22 cellular contexts compared by ENCODE assay signal in genomic region chr11:69605737-69606526, GRCh38. TPM values are rescaled to one million over a fixed set of nuclear protein-coding genes. Genes with fewer than 3 reads are reported as not detected.
DNase-seq lines count a peak whose midpoint lies in the region; ATAC-seq, FAIRE-seq and TF ChIP-seq lines count a peak whose summit lies in the region.
"Had no signal": no experiment of that assay in that cellular context is flagged by ENCODE, and none has a peak within 500 bp of the region (broad histone marks: within the 10 kb centered on the region; RNA-seq: fewer than 3 reads in every experiment).

No MANE protein-coding gene starts in this region.

- H3K36me3 Mint-ChIP-seq in neural progenitor cell, result peaks cover 5% of the 10 kb centered on the region
- H3K36me3 Mint-ChIP-seq: CD14-positive monocyte; CD8-positive, alpha-beta T cell had no signal

- H3K79me2 ChIP-seq in H1 (ENCODE audit: control insufficient read depth in 1 of 2, insufficient read depth in 2 of 2, low read length in 2 of 2) (no peaks in the 10 kb centered on the region), neural progenitor cell (ENCODE audit: low read depth) (no peaks in the 10 kb centered on the region)

- no peak overlapping the region; the same call in 1 of the 2 replicates for H4K8ac ChIP-seq in H1 (ENCODE audit: extremely low read depth, insufficient read depth, low read length)

- H2BK5ac ChIP-seq in H1 (ENCODE audit: low read depth, low read length), result no peak overlapping the region

- peaks cover 43% of the 10 kb centered on the region for H3K4me1 Mint-ChIP-seq in neural progenitor cell
- H3K4me1 Mint-ChIP-seq: CD14-positive monocyte had no signal

- H3K56ac ChIP-seq in H1 (replicated peaks; ENCODE audit: insufficient read length, low read depth, low read length), result no peak overlapping the region

- H3K14ac ChIP-seq in H1 (ENCODE audit: insufficient read length), result no peak overlapping the region

- peak overlapping the region; percentile 18; the same call in 1 of the 2 replicates for H2BK12ac ChIP-seq in H1 (ENCODE audit: low read depth, low read length)

- H3K27me3 ChIP-seq in BLaER1 (no peaks in the 10 kb centered on the region), H1 (replicated peaks in 1 of 4; ENCODE audit: control insufficient read depth in 3 of 4, extremely low read depth in 1 of 4, insufficient read depth in 3 of 4, low read length in 3 of 4) (no peaks in the 10 kb centered on the region; a peak in 3 of 7 replicates), neural progenitor cell (no peaks in the 10 kb centered on the region), vagina (no peaks in the 10 kb centered on the region)
- H3K27me3 ChIP-seq: BE2C had no signal

- no peak overlapping the region for H2BK20ac ChIP-seq in H1 (ENCODE audit: low read length)

- no peak for TF ChIP-seq POLR2A in H1 (IDR thresholded peaks at IDR 0.05; ENCODE audit: control extremely low read depth in 1 of 2, low read depth in 2 of 2, low read length in 2 of 2)
- TF ChIP-seq POLR2A in vagina (IDR thresholded peaks at IDR 0.05), result no peak

- no peaks in the 10 kb centered on the region for H3K23me2 ChIP-seq in H1 (ENCODE audit: low read depth, low read length)

- no peak for ATAC-seq in GM19035 (IDR thresholded peaks at IDR 0.05; ENCODE audit: unreplicated experiment)
- ATAC-seq: CD8-positive, alpha-beta T cell had no signal

- H3K27ac Mint-ChIP-seq in neural progenitor cell, result peak overlapping the region; percentile 69
- H3K27ac Mint-ChIP-seq: CD8-positive, alpha-beta T cell; HFFc6; IgD-negative memory B cell had no signal

- no peaks in the 10 kb centered on the region for H3K79me1 ChIP-seq in H1 (ENCODE audit: low read depth, low read length)

- H3K27ac ChIP-seq in BLaER1, result no peak overlapping the region
- H3K27ac ChIP-seq in H1 (ENCODE audit: low read depth, low read length), result no peak overlapping the region
- no peak overlapping the region for H3K27ac ChIP-seq in neural progenitor cell
- H3K27ac ChIP-seq in vagina, result no peak overlapping the region

- TF ChIP-seq EP300 in H1 (IDR thresholded peaks at IDR 0.05; ENCODE audit: borderline replicate concordance in 1 of 2, low read depth in 2 of 2, low read length in 2 of 2), result no peak

- no peak overlapping the region for H4K5ac ChIP-seq in H1 (ENCODE audit: insufficient read length, low read depth, low read length)

- intact Hi-C loops in vagina (cut with DNase I), result no loop called here

- H3K4ac ChIP-seq in H1 (replicated peaks; ENCODE audit: insufficient read length, low read depth, low read length), result no peak overlapping the region

- peaks cover 24% of the 10 kb centered on the region for H3K9me3 Mint-ChIP-seq in neural progenitor cell

- H4K20me1 ChIP-seq in BLaER1, result no peaks in the 10 kb centered on the region
- no peaks in the 10 kb centered on the region for H4K20me1 ChIP-seq in H1 (replicated peaks in 1 of 2; ENCODE audit: control insufficient read depth in 1 of 2, insufficient read depth in 2 of 2, low read length in 2 of 2)
- no peaks in the 10 kb centered on the region for H4K20me1 ChIP-seq in neural progenitor cell (ENCODE audit: low read depth)

- H3K4me1 ChIP-seq in BLaER1 (peaks cover 14% of the 10 kb centered on the region), H1 (replicated peaks in 1 of 4; ENCODE audit: control insufficient read depth in 3 of 4, insufficient read depth in 4 of 4, low read length in 3 of 4) (peaks cover 6 to 15% (median 8%) of the 10 kb centered on the region in 4 experiments), neural progenitor cell (peaks cover 17% of the 10 kb centered on the region), vagina (no peaks in the 10 kb centered on the region)
- H3K4me1 ChIP-seq: BE2C had no signal

- H4K91ac ChIP-seq in H1 (replicated peaks; ENCODE audit: insufficient read length, low read length), result no peak overlapping the region

- no peak overlapping the region for H3K9ac ChIP-seq in BLaER1
- no peak overlapping the region for H3K9ac ChIP-seq in H1 (replicated peaks in 1 of 4; ENCODE audit: extremely low read depth in 1 of 4, low read depth in 3 of 4, low read length in 3 of 4)
- H3K9ac ChIP-seq in neural progenitor cell, result no peak overlapping the region

- no peak for TF ChIP-seq RAD21 in H1 (IDR thresholded peaks at IDR 0.05 in 1 of 2, conservative IDR thresholded peaks at IDR 0.05 in 1 of 2; ENCODE audit: low read depth in 2 of 2, low read length in 2 of 2)

- no peak overlapping the region for H2BK15ac ChIP-seq in H1 (ENCODE audit: low read length)

- H2AFZ ChIP-seq in H1 (ENCODE audit: low read length) (0 out of 2 replicates have a peak overlapping the region, but pooled peaks have one; percentile 47), neural progenitor cell (replicated peaks) (no peak overlapping the region)

- H3K4me3 ChIP-seq in BLaER1 (no peak overlapping the region), H1 (ENCODE audit: extremely low read depth in 1 of 4, insufficient read depth in 2 of 4, low read depth in 3 of 4, low read length in 4 of 4) (no peak overlapping the region), neural progenitor cell (no peak overlapping the region), vagina (no peak overlapping the region)

- H3F3A ChIP-seq in neural progenitor cell (ENCODE audit: low read depth), result no peaks in the 10 kb centered on the region

- no peak overlapping the region for H3K4me3 Mint-ChIP-seq in neural progenitor cell
- H3K4me3 Mint-ChIP-seq: CD14-positive monocyte; CD8-positive, alpha-beta T cell; HFFc6 had no signal

- no peak overlapping the region for H2AK5ac ChIP-seq in H1 (ENCODE audit: low read depth, low read length)

- H3K27me3 Mint-ChIP-seq in neural progenitor cell (ENCODE audit: insufficient read depth, low read depth), result peaks cover 7% of the 10 kb centered on the region

- POLR2A ChIA-PET in H1 (lab: Charles Lee; ENCODE audit: partially characterized antibody), result interaction anchor here (1.1 kb wide), 1 partner anchor 31 kb away, joined by 3 read pairs; no protein-coding TSS in a partner anchor

- no peak overlapping the region for H3K18ac ChIP-seq in H1 (ENCODE audit: extremely low read depth, low read length)

- CTCF ChIA-PET in H1 (lab: Charles Lee; ENCODE audit: partially characterized antibody), result no interaction called here

- H2BK120ac ChIP-seq in H1 (replicated peaks; ENCODE audit: low read depth, low read length), result no peak overlapping the region

- no peak for TF ChIP-seq CTCF in H1 (IDR thresholded peaks at IDR 0.05; ENCODE audit: control extremely low read depth in 1 of 3, insufficient read depth in 1 of 3, low read depth in 1 of 3, low read length in 3 of 3)
- no peak for TF ChIP-seq CTCF in neural progenitor cell (IDR thresholded peaks at IDR 0.05)
- TF ChIP-seq CTCF in vagina (IDR thresholded peaks at IDR 0.05), result no peak

- WGBS in H1 (ENCODE audit: extremely low coverage in 1 of 2, insufficient coverage in 1 of 2, insufficient read length in 1 of 2, insufficient replicate concordance in 2 of 2, low coverage in 1 of 2, low lambda C conversion rate in 2 of 2, missing lambda C conversion rate in 1 of 2), 2 experiments, result 92% methylated on average over 18 of the region's 18 CpGs; no CpG with 5 or more reads in 1 of the 2 experiments

- H3K23ac ChIP-seq in H1 (ENCODE audit: insufficient read length), result no peak overlapping the region

- H3K36me3 ChIP-seq in BLaER1 (no peaks in the 10 kb centered on the region), H1 (ENCODE audit: control insufficient read depth in 2 of 4, insufficient read depth in 4 of 4, low read length in 3 of 4) (no peaks in the 10 kb centered on the region; a peak in 1 of 8 replicates), neural progenitor cell (no peaks in the 10 kb centered on the region), vagina (no peaks in the 10 kb centered on the region)
- H3K36me3 ChIP-seq: BE2C had no signal

- no peak for FAIRE-seq in H1 (lab: Jason Lieb, UNC)
- FAIRE-seq: A204.1, D721Med, GM19239 had no signal

- H3K9me3 ChIP-seq in BLaER1, result no peaks in the 10 kb centered on the region
- H3K9me3 ChIP-seq in H1 (ENCODE audit: insufficient read depth in 2 of 2, low read depth in 1 of 2, low read length in 1 of 2), result peaks cover 7 to 8% of the 10 kb centered on the region in 2 experiments; a peak in 3 of 4 replicates
- H3K9me3 ChIP-seq in neural progenitor cell (ENCODE audit: low read depth), result no peaks in the 10 kb centered on the region
- H3K9me3 ChIP-seq in vagina, result no peaks in the 10 kb centered on the region
- H3K9me3 ChIP-seq: BE2C had no signal

- H3K4me2 ChIP-seq in BLaER1 (peak overlapping the region; percentile 17; the same call in 1 of the 2 replicates), H1 (ENCODE audit: insufficient read depth in 1 of 2, low read depth in 2 of 2, low read length in 2 of 2) (no peak overlapping the region), neural progenitor cell (no peak overlapping the region)

- DNase-seq in H1 (ENCODE audit: low read depth in 1 of 2, low spot score in 2 of 2), result peak in 1 of 2 experiments; percentile 32
- no peak for DNase-seq in neural progenitor cell (ENCODE audit: low spot score)
- peak; percentile 80 to 91 for DNase-seq in vagina (ENCODE audit: extremely low spot score in 2 of 2)
- no peak for DNase-seq in NCI-H510A (lab: John Stamatoyannopoulos, UW)
- DNase-seq in stimulated activated CD4-positive, alpha-beta T cell treated with anti-CD3 and anti-CD28 coated beads, Interleukin-4, amount 100 ng/mL, for 1 hour, result no peak
- DNase-seq: BE2C; CD8-positive, alpha-beta T cell; COR-L47; DMS153; DMS79 treated with DMSO at 0.1 percent for 48 hours; EL; GDM1; GOT3; HCEC 1CT; HFFc6 had no signal

TF ChIP-seq in H1, 55 proteins besides CTCF, POLR2A, EP300 and RAD21:
- TF ChIP-seq ZNF274 (IDR thresholded peaks at IDR 0.05; ENCODE audit: borderline replicate concordance, extremely low read depth, low read length) (no peak), SUZ12 (IDR thresholded peaks at IDR 0.05; ENCODE audit: low read length) (no peak)

RNA-seq across cellular contexts. Expression of gene CCND1, which starts 35.0 kb away (rescaled TPM):
- total RNA-seq in H1 (2021; fragmentation: NEBNext Ultra II Directional; extraction: Animal tissue kit (Norgen Biotek cat#: 25700)), result 170 and 172 TPM in 2 replicates
- polyA plus RNA-seq in H1 (2011; rRNA removed), result 64.5 and 156 TPM in 2 replicates
- 94.6 TPM for polyA plus RNA-seq in H1 (2011; cell fraction: cytosol; rRNA removed)
- 177 TPM for polyA plus RNA-seq in H1 (2011; cell fraction: nucleus; rRNA removed)
- 76.2 to 117 TPM (median 80.8 TPM) in 4 replicates for polyA plus RNA-seq in H1 (2012, experiment 1 of 2)
- polyA plus RNA-seq in H1 (2012, experiment 2 of 2), result 26.6 TPM
- 53.6 TPM for polyA plus RNA-seq in H1 (2013, experiment 1 of 2)
- 50.3 TPM for polyA plus RNA-seq in H1 (2013, experiment 2 of 2)
- polyA minus RNA-seq in H1 (2011; rRNA and poly(A)+ RNA removed), result 93.0 and 124 TPM in 2 replicates
- 168 TPM for polyA minus RNA-seq in H1 (2011; cell fraction: cytosol; rRNA and poly(A)+ RNA removed)
- polyA minus RNA-seq in H1 (2011; cell fraction: nucleus; rRNA and poly(A)+ RNA removed), result 217 TPM
- 85.0 and 94.0 TPM in 2 replicates for total RNA-seq in neural progenitor cell (ENCODE audit: low replicate concordance)
- total RNA-seq in vagina, result 112 TPM
- polyA plus RNA-seq: CD14-positive monocyte had no signal

Comparison
In these comparisons a context has a peak if more than half of its experiments do, and no peak if none do; other contexts are left out.
1. DNase-seq: peak in vagina (2 of 2); none in neural progenitor cell (single experiment), NCI-H510A (single experiment) and stimulated activated CD4-positive, alpha-beta T cell treated with anti-CD3 and anti-CD28 coated beads, Interleukin-4, amount 100 ng/mL, for 1 hour (single experiment).